Comparison of ENCODE assay signal across 8 cellular contexts in the genomic region with DNA sequence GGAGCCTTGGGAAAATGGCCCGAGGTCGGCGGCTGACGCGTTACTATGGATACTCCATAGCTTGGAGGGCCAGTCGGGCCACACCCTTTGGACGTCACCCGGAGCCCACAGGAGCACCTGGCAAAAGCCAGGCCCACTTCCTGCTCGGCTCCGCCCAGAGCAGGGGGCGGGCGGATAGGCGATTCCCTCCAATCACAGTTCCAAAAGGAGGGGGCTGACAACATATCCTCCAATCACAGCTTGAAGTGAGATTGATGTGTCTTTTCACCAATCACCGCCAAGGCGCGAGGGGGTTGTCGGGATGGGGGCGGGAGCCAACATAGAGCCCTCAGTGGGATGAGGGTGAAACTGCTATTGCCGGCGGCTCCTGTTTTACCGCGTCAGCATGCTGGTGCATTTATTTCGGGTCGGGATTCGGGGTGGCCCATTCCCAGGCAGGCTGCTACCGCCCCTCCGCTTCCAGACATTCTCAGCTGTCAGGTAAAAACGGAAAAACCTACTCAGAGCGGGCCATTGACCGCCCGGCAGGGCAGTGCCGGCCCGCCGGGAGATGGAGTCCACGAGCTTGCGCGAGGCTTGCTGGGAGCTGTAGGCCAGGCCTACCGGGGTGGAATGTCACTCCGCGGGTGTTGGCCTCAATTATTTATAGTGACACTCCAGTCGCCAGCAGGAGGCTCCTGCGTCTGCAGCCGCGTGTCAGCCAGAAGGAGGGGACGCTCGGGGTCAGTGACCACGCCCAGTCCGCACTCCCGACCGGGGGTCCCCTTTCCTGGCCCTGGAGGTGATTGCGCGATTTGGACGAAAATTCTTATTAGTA. TPM values are rescaled to one million over a fixed set of nuclear protein-coding genes. Genes with fewer than 3 reads are reported as not detected.
DNase-seq lines count a peak whose midpoint lies in the region; ATAC-seq and TF ChIP-seq lines count a peak whose summit lies in the region.

A gene (plus strand): TSS at position 320 of the 817 bp plus-strand sequence. CDS start 66 bp downstream, at position 386.

- DNase-seq in AG08395 (ENCODE audit: low spot score) (peak; percentile 100), NCI-H2196 treated with DMSO at 0.1 percent for 48 hours (lab: John Stamatoyannopoulos, UW; ENCODE audit: unreplicated experiment) (peak; percentile 96), breast epithelium (ENCODE audit: low spot score in 2 of 2) (peak; percentile 98 to 100)

- H3K36me3 ChIP-seq in breast epithelium (no peaks in the 10 kb centered on the region), iPS-18a (ENCODE audit: control insufficient read depth, low read depth, low read length) (no peaks in the 10 kb centered on the region), skeletal muscle tissue (ENCODE audit: control insufficient read depth in 3 of 3, insufficient read depth in 3 of 3, low read length in 3 of 3) (peaks cover 4 to 6% (median 5%) of the 10 kb centered on the region in 3 donors)

- intact Hi-C loops in breast epithelium (cut with DNase I; ENCODE audit: low total_unique reads) = no loop called here

- H3K27ac ChIP-seq in VCaP (peak within 1 kb of the TSS; percentile 80), breast epithelium (peak within 1 kb of the TSS; percentile 82 to 90), iPS-18a (ENCODE audit: low read length) (no peak within 1 kb of the TSS), skeletal muscle tissue (ENCODE audit: low read depth, low read length) (peak within 1 kb of the TSS; percentile 85)

- TF ChIP-seq CTCF in VCaP (conservative IDR thresholded peaks at IDR 0.05) (peak; percentile 79), breast epithelium (IDR thresholded peaks at IDR 0.05) (peak; percentile 29 to 81 (median 64))

- H3K4me1 ChIP-seq in breast epithelium (no peaks in the 10 kb centered on the region), iPS-18a (ENCODE audit: control insufficient read depth, low read depth, low read length) (peaks cover 6% of the 10 kb centered on the region), skeletal muscle tissue (ENCODE audit: control insufficient read depth in 3 of 3, insufficient read depth in 3 of 3, low read length in 3 of 3) (peaks cover 5 to 17% (median 10%) of the 10 kb centered on the region in 3 donors)

- ATAC-seq in GM18873 (IDR thresholded peaks at IDR 0.05; ENCODE audit: low FRiP score, unreplicated experiment) = peak; percentile 97
- peak; percentile 92 for ATAC-seq in HG03139 (IDR thresholded peaks at IDR 0.05; ENCODE audit: unreplicated experiment)

- peak; percentile 48 for TF ChIP-seq POLR2A in breast epithelium (IDR thresholded peaks at IDR 0.05)

- H3K9me3 ChIP-seq in breast epithelium = no peaks in the 10 kb centered on the region
- H3K9me3 ChIP-seq in iPS-18a (ENCODE audit: control insufficient read depth, low read depth, low read length) = no peaks in the 10 kb centered on the region
- no peaks in the 10 kb centered on the region for H3K9me3 ChIP-seq in skeletal muscle tissue (ENCODE audit: control insufficient read depth in 3 of 3, low read length in 3 of 3)

- H3K27me3 ChIP-seq in breast epithelium = no peaks in the 10 kb centered on the region
- peaks cover 9% of the 10 kb centered on the region for H3K27me3 ChIP-seq in iPS-18a (ENCODE audit: control insufficient read depth, insufficient read depth, low read length)
- H3K27me3 ChIP-seq in skeletal muscle tissue (ENCODE audit: control insufficient read depth in 3 of 3, insufficient read depth in 3 of 3, low read length in 3 of 3) = peaks cover 0 to 2% (median 0%) of the 10 kb centered on the region in 3 donors

- H3K9ac ChIP-seq in iPS-18a (ENCODE audit: low read length) (peak within 1 kb of the TSS; percentile 58), skeletal muscle tissue (ENCODE audit: low read depth in 1 of 3, low read length in 3 of 3) (peak within 1 kb of the TSS; percentile 65 to 82 (median 80))

- peak within 1 kb of the TSS; percentile 64 to 91 (median 66) for H3K4me3 ChIP-seq in breast epithelium
- H3K4me3 ChIP-seq in iPS-18a (ENCODE audit: low read length) = peak within 1 kb of the TSS; percentile 96
- peak within 1 kb of the TSS; percentile 71 to 94 (median 90) for H3K4me3 ChIP-seq in skeletal muscle tissue (ENCODE audit: low read length in 3 of 3)

RNA-seq across cellular contexts. Expression of the gene that starts here (rescaled TPM):
- 10 to 100 TPM; 14.7 to 19.3 (median 17.6) TPM for total RNA-seq in breast epithelium
- 15.7 TPM for total RNA-seq in skeletal muscle tissue
